19 cellular contexts compared by ENCODE assay signal in genomic region chr2:189610700-189611099, GRCh38.
"Had no signal": no experiment of that assay in that cellular context is flagged by ENCODE, and none has a peak within 500 bp of the region (broad histone marks: within the 10 kb centered on the region; RNA-seq: fewer than 3 reads in every experiment).

No MANE protein-coding gene starts in this region.

- H3K27ac ChIP-seq: coronary artery, heart right ventricle, left ventricle myocardium inferior, testis, transverse colon had no signal

- FAIRE-seq: endothelial cell of umbilical vein had no signal

- ATAC-seq: heart right ventricle; mucosa of descending colon; naive thymus-derived CD8-positive, alpha-beta T cell; sciatic nerve; stimulated activated naive B cell treated with anti-CD40 and anti-IgM and Interleukin-4, amounts not matched to agents 10 μg/mL and 1 μg/mL and 100 μg/mL, for 72 hours; stimulated activated naive CD8-positive, alpha-beta T cell treated with anti-CD3 and anti-CD28 coated beads, Interleukin-15, amount 100 ng/mL, for 72 hours had no signal

- H3K27me3 ChIP-seq: heart right ventricle, testis, transverse colon, uterus had no signal

- H3K4me3 ChIP-seq: coronary artery, heart right ventricle, left ventricle myocardium inferior, mucosa of descending colon, testis, transverse colon, uterus had no signal

- H3K4me1 ChIP-seq: transverse colon had no signal

- DNase-seq: effector CD4-positive, alpha-beta T cell; endodermal cell; heart right ventricle; hypothalamus; islet precursor cell; left ventricle myocardium inferior; mucosa of descending colon; naive thymus-derived CD8-positive, alpha-beta T cell; posterior cingulate gyrus; stimulated activated CD4-positive, alpha-beta T cell treated with anti-CD3 and anti-CD28 coated beads, Interleukin-2, amount 100 ng/mL, for 24 hours; stimulated activated CD4-positive, alpha-beta T cell treated with anti-CD3 and anti-CD28 coated beads, Interleukin-4, amount 100 ng/mL, for 4 hours; stimulated activated naive B cell treated with anti-CD40 and anti-IgM and Interleukin-4, amounts not matched to agents 10 μg/mL and 1 μg/mL and 100 μg/mL, for 72 hours; stimulated activated naive CD8-positive, alpha-beta T cell treated with anti-CD3 and anti-CD28 coated beads, Interleukin-15, amount 100 ng/mL, for 72 hours; testis; transverse colon; uterus had no signal

- H3K9me3 ChIP-seq: heart right ventricle, left ventricle myocardium inferior, mucosa of descending colon, testis, transverse colon, uterus had no signal

- H3K36me3 ChIP-seq: heart right ventricle, left ventricle myocardium inferior, transverse colon, uterus had no signal
